ENCODE assay signal across 20 cellular contexts in genomic region chr10:98516352-98516751, GRCh38.
"Had no signal": no experiment of that assay in that cellular context is flagged by ENCODE, and none has a peak within 500 bp of the region (broad histone marks: within the 10 kb centered on the region; RNA-seq: fewer than 3 reads in every experiment).

No MANE protein-coding gene starts in this region.

- H3K36me3 Mint-ChIP-seq: activated naive CD4-positive, alpha-beta T cell treated with anti-CD3 and anti-CD28 coated beads, Interleukin-2, amount 50 U/mL, for 24 hours had no signal

- H3K27ac Mint-ChIP-seq: activated naive CD4-positive, alpha-beta T cell treated with anti-CD3 and anti-CD28 coated beads, Interleukin-2, amount 50 U/mL, for 24 hours; activated T-cell treated with anti-CD3 and anti-CD28 coated beads, Interleukin-2, amount 50 U/mL, for 72 hours; T-helper 1 cell treated with Interleukin-12 subunit alpha and Interleukin-12 subunit beta and Interleukin-4 antibody, amounts not matched to agents 30 μg/mL and 1 μg/mL, for 36 hours had no signal

- DNase-seq: activated CD4-positive, alpha-beta T cell treated with anti-CD3 and anti-CD28 coated beads, Interleukin-2, amount 50 U/mL, for 1 hour; activated CD4-positive, CD25-positive, alpha-beta regulatory T cell treated with anti-CD3 and anti-CD28 coated beads, Interleukin-2, amount 50 U/mL, for 72 hours; activated CD8-positive, alpha-beta memory T cell treated with anti-CD3 and anti-CD28 coated beads for 24 hours; activated CD8-positive, alpha-beta memory T cell treated with anti-CD3 and anti-CD28 coated beads, Interleukin-2, amount 50 U/mL, for 48 hours; activated effector memory CD4-positive, alpha-beta T cell treated with anti-CD3 and anti-CD28 coated beads, Interleukin-2, amount 50 U/mL, for 16 hours; activated T-cell treated with anti-CD3 and anti-CD28 coated beads, Interleukin-2, amount 50 U/mL, for 72 hours; adrenal gland; foreskin keratinocyte; hippocampal formation; lower lobe of right lung; occipital lobe; posterior cingulate gyrus; retina; stimulated activated naive CD8-positive, alpha-beta T cell treated with anti-CD3 and anti-CD28 coated beads, Interleukin-15, Interleukin-2, amounts not matched to agents 100 U/mL and 50 U/mL, for 24 hours; substantia nigra; tibial artery; uterus had no signal

- H3K36me3 ChIP-seq: adrenal gland, lower lobe of right lung, tibial artery, uterus had no signal

- H3K4me1 Mint-ChIP-seq: activated naive CD4-positive, alpha-beta T cell treated with anti-CD3 and anti-CD28 coated beads, Interleukin-2, amount 50 U/mL, for 24 hours had no signal

- H3K27ac ChIP-seq: adrenal gland, epithelial cell of prostate, foreskin keratinocyte, lower lobe of right lung, tibial artery, uterus had no signal

- H3K9me3 ChIP-seq: adrenal gland, lower lobe of right lung, tibial artery, uterus had no signal

- H3K4me3 Mint-ChIP-seq: activated naive CD4-positive, alpha-beta T cell treated with anti-CD3 and anti-CD28 coated beads, Interleukin-2, amount 50 U/mL, for 24 hours; activated T-cell treated with anti-CD3 and anti-CD28 coated beads, Interleukin-2, amount 50 U/mL, for 72 hours; T-helper 1 cell treated with Interleukin-12 subunit alpha and Interleukin-12 subunit beta and Interleukin-4 antibody, amounts not matched to agents 30 μg/mL and 1 μg/mL, for 36 hours had no signal

- H3K4me1 ChIP-seq: adrenal gland, foreskin keratinocyte, lower lobe of right lung, tibial artery, uterus had no signal

- H3K4me3 ChIP-seq: adrenal gland, lower lobe of right lung, tibial artery, uterus had no signal

- H3K9me3 Mint-ChIP-seq: activated naive CD4-positive, alpha-beta T cell treated with anti-CD3 and anti-CD28 coated beads, Interleukin-2, amount 50 U/mL, for 24 hours; activated T-cell treated with anti-CD3 and anti-CD28 coated beads, Interleukin-2, amount 50 U/mL, for 72 hours; T-helper 1 cell treated with Interleukin-12 subunit alpha and Interleukin-12 subunit beta and Interleukin-4 antibody, amounts not matched to agents 30 μg/mL and 1 μg/mL, for 36 hours had no signal

- ATAC-seq: activated T-cell treated with anti-CD3 and anti-CD28 coated beads, Interleukin-2, amount 50 U/mL, for 72 hours; foreskin keratinocyte; lower lobe of right lung; stimulated activated naive CD8-positive, alpha-beta T cell treated with anti-CD3 and anti-CD28 coated beads, Interleukin-15, Interleukin-2, amounts not matched to agents 100 U/mL and 50 U/mL, for 24 hours had no signal

- H3K27me3 ChIP-seq: adrenal gland, tibial artery, uterus had no signal
